ENCODE assay signal across 28 cellular contexts in genomic region chr18:78996741-78997490, GRCh38. TPM values are rescaled to one million over a fixed set of nuclear protein-coding genes. Genes with fewer than 3 reads are reported as not detected.
"Had no signal": no experiment of that assay in that cellular context is flagged by ENCODE, and none has a peak within 500 bp of the region (broad histone marks: within the 10 kb centered on the region; RNA-seq: fewer than 3 reads in every experiment).

No MANE protein-coding gene starts in this region.

- DNase-seq: dorsolateral prefrontal cortex; effector CD8-positive, alpha-beta T cell; endodermal cell; foreskin keratinocyte; heart left ventricle; left cardiac atrium; mesendoderm; midbrain; naive thymus-derived CD4-positive, alpha-beta T cell; occipital lobe; sigmoid colon; spleen; stimulated activated CD4-positive, alpha-beta T cell treated with anti-CD3 and anti-CD28 coated beads, Interleukin-4, amount 100 ng/mL, for 4 hours; stimulated activated naive CD8-positive, alpha-beta T cell treated with anti-CD3 and anti-CD28 coated beads, Interleukin-15, Interleukin-2, amounts not matched to agents 100 U/mL and 50 U/mL, for 24 hours; substantia nigra; testis; tibial artery had no signal

- H3K27me3 Mint-ChIP-seq: progenitor cell of endocrine pancreas; stimulated activated memory B cell treated with anti-CD40 and anti-IgM and Interleukin-4, amounts not matched to agents 10 μg/mL and 1 μg/mL and 100 μg/mL, for 72 hours; type B pancreatic cell had no signal

- ATAC-seq: foreskin keratinocyte; gastroesophageal sphincter; heart left ventricle; left cardiac atrium; naive thymus-derived CD4-positive, alpha-beta T cell; pancreas; stimulated activated memory B cell treated with anti-CD40 and anti-IgM and Interleukin-4, amounts not matched to agents 10 μg/mL and 1 μg/mL and 100 μg/mL, for 72 hours; stimulated activated naive CD8-positive, alpha-beta T cell treated with anti-CD3 and anti-CD28 coated beads, Interleukin-15, Interleukin-2, amounts not matched to agents 100 U/mL and 50 U/mL, for 24 hours had no signal

- H3K9me3 Mint-ChIP-seq: nephron; stimulated activated memory B cell treated with anti-CD40 and anti-IgM and Interleukin-4, amounts not matched to agents 10 μg/mL and 1 μg/mL and 100 μg/mL, for 72 hours; type B pancreatic cell had no signal

- H3K4me1 Mint-ChIP-seq: endodermal cell; naive thymus-derived CD4-positive, alpha-beta T cell; nephron; stimulated activated memory B cell treated with anti-CD40 and anti-IgM and Interleukin-4, amounts not matched to agents 10 μg/mL and 1 μg/mL and 100 μg/mL, for 72 hours had no signal

- H3K36me3 Mint-ChIP-seq: naive thymus-derived CD4-positive, alpha-beta T cell; stimulated activated memory B cell treated with anti-CD40 and anti-IgM and Interleukin-4, amounts not matched to agents 10 μg/mL and 1 μg/mL and 100 μg/mL, for 72 hours; type B pancreatic cell had no signal

- H3K4me3 Mint-ChIP-seq: endodermal cell; naive thymus-derived CD4-positive, alpha-beta T cell; nephron; stimulated activated memory B cell treated with anti-CD40 and anti-IgM and Interleukin-4, amounts not matched to agents 10 μg/mL and 1 μg/mL and 100 μg/mL, for 72 hours; type B pancreatic cell had no signal

- H3K27ac Mint-ChIP-seq: naive thymus-derived CD4-positive, alpha-beta T cell; nephron; progenitor cell of endocrine pancreas; stimulated activated memory B cell treated with anti-CD40 and anti-IgM and Interleukin-4, amounts not matched to agents 10 μg/mL and 1 μg/mL and 100 μg/mL, for 72 hours; type B pancreatic cell had no signal

RNA-seq across cellular contexts. Expression of gene SALL3, which starts 17.3 kb away (rescaled TPM):
- total RNA-seq: esophagus mucosa; fibroblast of lung; foreskin keratinocyte; gastroesophageal sphincter; left lung; mammary epithelial cell; naive thymus-derived CD4-positive, alpha-beta T cell; sigmoid colon; skeletal muscle tissue; spleen had no signal
